15 cellular contexts compared by ENCODE assay signal in the genomic region with DNA sequence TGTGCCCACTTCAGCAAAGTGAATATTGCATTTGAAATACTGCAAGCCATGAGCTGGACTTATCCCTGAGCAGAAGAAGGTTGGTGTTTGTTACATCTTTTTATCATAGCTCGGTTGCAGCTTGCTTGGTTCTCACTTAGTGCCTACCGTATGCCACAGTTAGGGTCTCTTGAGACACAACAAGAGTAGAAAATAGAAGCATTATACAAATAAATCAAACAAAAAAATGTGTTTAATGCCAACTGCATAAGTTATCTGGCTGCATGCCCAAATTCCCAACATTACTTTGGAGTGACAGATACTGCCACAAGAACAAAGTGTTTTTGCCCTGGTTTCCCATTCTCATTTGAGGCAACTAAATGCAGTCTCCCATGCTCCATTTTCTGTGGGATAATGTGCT. TPM values are rescaled to one million over a fixed set of nuclear protein-coding genes. Genes with fewer than 3 reads are reported as not detected.
DNase-seq lines count a peak whose midpoint lies in the region; ATAC-seq, FAIRE-seq and TF ChIP-seq lines count a peak whose summit lies in the region.
"Had no signal": no experiment of that assay in that cellular context is flagged by ENCODE, and none has a peak within 500 bp of the region (broad histone marks: within the 10 kb centered on the region; RNA-seq: fewer than 3 reads in every experiment).

No MANE protein-coding gene starts in this region.

- no peak for TF ChIP-seq RAD21 in SK-N-SH (IDR thresholded peaks at IDR 0.05; ENCODE audit: low read length)

- H3K36me3 Mint-ChIP-seq in CD8-positive, alpha-beta T cell: no peaks in the 10 kb centered on the region

- 26% methylated on average over 2 of the region's 2 CpGs for WGBS in SK-N-SH (ENCODE audit: low lambda C conversion rate)

- no peaks in the 10 kb centered on the region for H3K27me3 Mint-ChIP-seq in CD8-positive, alpha-beta T cell (ENCODE audit: low read depth)

- intact Hi-C loops in CD8-positive, alpha-beta T cell (cut with DNase I, micrococcal nuclease): no loop called here
- intact Hi-C loops in left lung (cut with DNase I): loop anchor here in 1 of 2 donors (10.0 kb wide), 1 partner anchor 974 kb away; a partner anchor contains a TSS

- H3K27ac Mint-ChIP-seq in CD8-positive, alpha-beta T cell: no peak overlapping the region
- H3K27ac Mint-ChIP-seq: WTC11 had no signal

- no peak overlapping the region; the same call in 1 of the 2 replicates for H2AFZ ChIP-seq in SK-N-SH (ENCODE audit: low read depth)
- no peak overlapping the region for H2AFZ ChIP-seq in fibroblast of lung (ENCODE audit: low read length)

- H3K4me3 ChIP-seq in SK-N-SH (ENCODE audit: low read depth in 2 of 2, low read length in 1 of 2) (no peak overlapping the region), fibroblast of lung (replicated peaks in 1 of 4; ENCODE audit: control extremely low read depth in 1 of 4, insufficient read depth in 1 of 4, low read depth in 3 of 4, low read length in 4 of 4) (no peak overlapping the region), skeletal muscle satellite cell (ENCODE audit: low read length) (peak overlapping the region; percentile 24), left lung (no peak overlapping the region)
- no peak overlapping the region for H3K4me3 ChIP-seq in CD8-positive, alpha-beta T cell (ENCODE audit: low read depth, low read length)
- H3K4me3 ChIP-seq: SK-N-MC had no signal

- no peaks in the 10 kb centered on the region for H3K4me1 Mint-ChIP-seq in CD8-positive, alpha-beta T cell (ENCODE audit: low read depth)
- H3K4me1 Mint-ChIP-seq: neural crest cell, WTC11 had no signal

- no peak overlapping the region for H3K4me3 Mint-ChIP-seq in CD8-positive, alpha-beta T cell
- H3K4me3 Mint-ChIP-seq: neural crest cell, WTC11 had no signal

- DNase-seq in H4 (ENCODE audit: low spot score) (peak; percentile 7), SK-N-SH (no peak), fibroblast of lung (ENCODE audit: low read depth in 2 of 2) (peak; percentile 59 to 61), RCC 7860 (ENCODE audit: low spot score) (no peak), left lung (no peak)
- no peak for DNase-seq in CD8-positive, alpha-beta T cell
- DNase-seq: effector CD8-positive, alpha-beta T cell; hippocampal formation; Kasumi-1; NCI-H2107; stimulated activated CD4-positive, alpha-beta T cell treated with anti-CD3 and anti-CD28 coated beads, Interleukin-12 subunit alpha, Interleukin-12 subunit beta, amount 100 ng/mL, for 4 hours had no signal

- ATAC-seq in CD8-positive, alpha-beta T cell: no peak
- ATAC-seq in left lung: no peak
- ATAC-seq: WTC11 had no signal

- H3K4me2 ChIP-seq in SK-N-SH (no peak overlapping the region; the same call in 1 of the 2 replicates), fibroblast of lung (ENCODE audit: extremely low read depth, insufficient read depth, low read length) (no peak overlapping the region), skeletal muscle satellite cell (ENCODE audit: low read length) (peak overlapping the region; percentile 60)

- H3K36me3 ChIP-seq in SK-N-SH (replicated peaks in 1 of 2; ENCODE audit: control insufficient read depth in 1 of 2, insufficient read depth in 2 of 2, low read length in 1 of 2) (peaks cover 17 to 30% of the 10 kb centered on the region in 2 experiments), fibroblast of lung (ENCODE audit: control insufficient read depth, insufficient read depth, low read length) (no peaks in the 10 kb centered on the region), skeletal muscle satellite cell (ENCODE audit: insufficient read depth, low read length) (no peaks in the 10 kb centered on the region), left lung (no peaks in the 10 kb centered on the region)
- H3K36me3 ChIP-seq in CD8-positive, alpha-beta T cell (ENCODE audit: insufficient read depth, low read length): no peaks in the 10 kb centered on the region

- no peak for FAIRE-seq in RCC 7860 (lab: Jason Lieb, UNC)

- CTCF ChIA-PET in SK-N-SH (lab: Yijun Ruan, JAX): interaction anchor here (0.7 to 1.5 kb wide), 3 partner anchors 30 to 149 kb away, joined by 3 to 6 read pairs (median 3); no protein-coding TSS in a partner anchor
- CTCF ChIA-PET in CD8-positive, alpha-beta T cell (lab: Charles Lee): no interaction called here

- POLR2A ChIA-PET in SK-N-SH (lab: Yijun Ruan, JAX): no interaction called here
- POLR2A ChIA-PET in CD8-positive, alpha-beta T cell (lab: Charles Lee): no interaction called here

- TF ChIP-seq CTCF in SK-N-SH (IDR thresholded peaks at IDR 0.05) (no peak), fibroblast of lung (conservative IDR thresholded peaks at IDR 0.05 in 1 of 2, IDR thresholded peaks at IDR 0.05 in 1 of 2; ENCODE audit: low read depth in 1 of 2, low read length in 2 of 2) (no peak), left lung (IDR thresholded peaks at IDR 0.05) (no peak)
- no peak for TF ChIP-seq CTCF in CD8-positive, alpha-beta T cell (IDR thresholded peaks at IDR 0.05)

- peaks cover 3% of the 10 kb centered on the region for H3K9me3 Mint-ChIP-seq in CD8-positive, alpha-beta T cell

- H3F3A ChIP-seq in SK-N-SH (replicated peaks; ENCODE audit: insufficient read depth): peaks cover 15% of the 10 kb centered on the region

- H3K9me3 ChIP-seq in SK-N-SH (0 out of 2 replicates have a peak, but pooled peaks cover 3% of the 10 kb centered on the region), fibroblast of lung (ENCODE audit: control insufficient read depth, insufficient read depth, low read depth, low read length) (no peaks in the 10 kb centered on the region), skeletal muscle satellite cell (replicated peaks; ENCODE audit: low read length) (no peaks in the 10 kb centered on the region), left lung (peaks cover 0 to under 1% of the 10 kb centered on the region in 2 donors)
- no peaks in the 10 kb centered on the region for H3K9me3 ChIP-seq in CD8-positive, alpha-beta T cell (ENCODE audit: low read length)

- H3K4me1 ChIP-seq in SK-N-SH (ENCODE audit: control insufficient read depth in 1 of 2, insufficient read depth in 2 of 2, low read depth in 1 of 2, low read length in 1 of 2) (peaks cover 0 to 14% of the 10 kb centered on the region in 2 experiments; a peak in 2 of 4 replicates), fibroblast of lung (ENCODE audit: control insufficient read depth, extremely low read depth, insufficient read depth, low read length) (no peaks in the 10 kb centered on the region), skeletal muscle satellite cell (ENCODE audit: control insufficient read depth, insufficient read depth, low read length) (peaks cover 30% of the 10 kb centered on the region), left lung (no peaks in the 10 kb centered on the region)
- no peaks in the 10 kb centered on the region for H3K4me1 ChIP-seq in CD8-positive, alpha-beta T cell (ENCODE audit: insufficient read depth, low read length)

- H3K9me2 ChIP-seq in SK-N-SH: no peaks in the 10 kb centered on the region

- H3K79me2 ChIP-seq in SK-N-SH (ENCODE audit: insufficient read depth) (no peaks in the 10 kb centered on the region), fibroblast of lung (ENCODE audit: control insufficient read depth, insufficient read depth, low read length) (no peaks in the 10 kb centered on the region)

- TF ChIP-seq EP300 in SK-N-SH (IDR thresholded peaks at IDR 0.05; ENCODE audit: borderline replicate concordance in 1 of 2, low read depth in 1 of 2, low read length in 1 of 2): peak in 1 of 2 experiments; percentile 71; a peak in 1 of 4 replicates

- no peaks in the 10 kb centered on the region for H3K27me3 ChIP-seq in SK-N-SH (ENCODE audit: insufficient read depth)
- no peaks in the 10 kb centered on the region for H3K27me3 ChIP-seq in fibroblast of lung (ENCODE audit: control insufficient read depth, insufficient read depth, low read length)
- no peaks in the 10 kb centered on the region for H3K27me3 ChIP-seq in skeletal muscle satellite cell (ENCODE audit: control insufficient read depth, insufficient read depth, low read length)
- H3K27me3 ChIP-seq in CD8-positive, alpha-beta T cell (ENCODE audit: insufficient read depth, low read length): no peaks in the 10 kb centered on the region
- H3K27me3 ChIP-seq in left lung: no peaks in the 10 kb centered on the region

- H4K20me1 ChIP-seq in SK-N-SH (ENCODE audit: insufficient read depth) (no peaks in the 10 kb centered on the region), fibroblast of lung (ENCODE audit: control insufficient read depth, extremely low read depth, insufficient read depth, low read length) (no peaks in the 10 kb centered on the region)

- H3K9ac ChIP-seq in SK-N-SH (no peak overlapping the region; the same call in 1 of the 2 replicates), fibroblast of lung (ENCODE audit: insufficient read depth, low read length) (no peak overlapping the region), skeletal muscle satellite cell (ENCODE audit: low read depth, low read length) (peak overlapping the region; percentile 49)

- H3K27ac ChIP-seq in SK-N-SH (ENCODE audit: low read depth in 2 of 2, low read length in 1 of 2) (peak overlapping the region; percentile 55 to 78; a peak in 3 of 4 replicates), fibroblast of lung (ENCODE audit: insufficient read depth, low read length) (no peak overlapping the region), left lung (no peak overlapping the region)
- no peak overlapping the region for H3K27ac ChIP-seq in CD8-positive, alpha-beta T cell (ENCODE audit: low read depth, low read length)
- H3K27ac ChIP-seq: SK-N-MC had no signal

RNA-seq across cellular contexts. Expression of a gene that starts 53.9 kb away (rescaled TPM):
- total RNA-seq in H4 (2014; rRNA removed; shearing (Covaris generic)): not detected in 2 replicates
- polyA plus RNA-seq in SK-N-SH (2012; rRNA removed): 4.8 and 10.1 TPM in 2 replicates
- polyA plus RNA-seq in SK-N-SH (2012; cell fraction: cytosol; rRNA removed): 7.1 and 11.5 TPM in 2 replicates
- polyA plus RNA-seq in SK-N-SH (2012; cell fraction: nucleus; rRNA removed): 5.4 and 8.7 TPM in 2 replicates
- 2.1 and 2.6 TPM in 2 replicates for total RNA-seq in fibroblast of lung
- 0.92 and 19.3 TPM in 2 replicates for polyA plus RNA-seq in fibroblast of lung
- polyA plus RNA-seq in fibroblast of lung (2012): 0.31 and 10.2 TPM in 2 replicates
- 2.5 TPM in 1 of 2 replicates, not detected in the other for polyA minus RNA-seq in fibroblast of lung (ENCODE audit: low replicate concordance)
- under 0.01 TPM in 1 of 2 replicates, not detected in the other for total RNA-seq in skeletal muscle satellite cell (2012; rRNA removed)
- total RNA-seq in CD8-positive, alpha-beta T cell: not detected
- total RNA-seq in left lung: 1 to 10 TPM in 1 of 2 donors, under 1 TPM in 1; 0.47 to 5.3 TPM

Comparison
In these comparisons a context has a peak if more than half of its experiments do, and no peak if none do; other contexts are left out.
1. DNase-seq: peak in H4 (single experiment) and fibroblast of lung (2 of 2); none in SK-N-SH (single experiment), RCC 7860 (single experiment), CD8-positive, alpha-beta T cell (0 of 7) and left lung (0 of 2).
2. H3K27ac ChIP-seq: peak in SK-N-SH (2 of 2); none in fibroblast of lung (single experiment), CD8-positive, alpha-beta T cell (single experiment) and left lung (0 of 2).